In the genomic region with DNA sequence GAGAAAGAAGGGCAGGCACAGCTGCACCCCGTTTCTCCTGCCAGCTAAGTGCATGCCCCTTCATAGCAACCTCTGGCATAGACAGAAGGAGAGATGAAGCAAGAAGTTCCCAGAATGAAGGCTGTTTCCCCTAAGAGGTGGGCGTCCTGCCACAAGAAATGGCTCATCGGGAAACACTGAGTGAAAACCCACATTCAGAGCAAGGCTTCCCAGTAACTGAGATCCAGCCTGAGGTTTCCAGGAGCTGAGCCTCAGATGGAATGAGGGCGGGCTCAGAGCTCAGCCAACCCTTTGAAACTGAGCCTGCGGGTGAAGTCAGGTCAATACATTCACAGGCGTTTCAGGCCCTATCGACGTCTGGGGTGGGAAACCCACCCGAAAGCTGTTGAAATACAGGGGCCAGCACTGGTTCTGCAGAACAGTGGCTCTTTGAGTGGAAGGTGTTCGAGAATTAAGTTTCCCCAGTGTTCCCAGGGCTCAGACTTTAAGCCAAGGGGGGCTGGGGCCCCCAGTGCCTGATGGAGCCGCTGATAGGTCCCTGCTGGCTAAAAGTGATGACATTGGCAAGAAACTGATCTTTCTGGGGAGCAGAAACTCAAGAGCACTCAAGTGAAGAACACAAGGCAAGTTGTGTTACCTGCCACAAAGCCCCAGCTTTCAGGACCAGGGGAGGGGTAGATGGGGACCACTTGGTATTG, we compare ENCODE assay signal across 9 cellular contexts.
A peak's percentile ranks its signal among the peaks of the same experiment; 100 is the strongest.
DNase-seq lines count a peak whose midpoint lies in the region; ATAC-seq and TF ChIP-seq lines count a peak whose summit lies in the region.
"Had no signal": no experiment of that assay in that cellular context is flagged by ENCODE, and none has a peak within 500 bp of the region (broad histone marks: within the 10 kb centered on the region; RNA-seq: fewer than 3 reads in every experiment).

No MANE protein-coding gene starts in this region.

- no peaks in the 10 kb centered on the region for H3K36me3 Mint-ChIP-seq in HFFc6 (ENCODE audit: low read depth)

- H3K27me3 ChIP-seq in colonic mucosa (no peaks in the 10 kb centered on the region), lung (ENCODE audit: control insufficient read depth, insufficient read depth) (no peaks in the 10 kb centered on the region), skeletal muscle tissue (ENCODE audit: control insufficient read depth in 3 of 3, insufficient read depth in 3 of 3, low read length in 3 of 3) (no peaks in the 10 kb centered on the region)

- H3K9me3 Mint-ChIP-seq in HFFc6: no peaks in the 10 kb centered on the region

- H3K9me3 ChIP-seq in colonic mucosa (no peaks in the 10 kb centered on the region), lung (ENCODE audit: control insufficient read depth in 2 of 2, insufficient read depth in 1 of 2, low read length in 1 of 2) (peaks cover 0 to 2% of the 10 kb centered on the region in 2 donors), skeletal muscle tissue (ENCODE audit: control insufficient read depth in 3 of 3, low read length in 3 of 3) (no peaks in the 10 kb centered on the region)

- peaks cover 67% of the 10 kb centered on the region for H3K27me3 Mint-ChIP-seq in HFFc6 (ENCODE audit: insufficient read depth)

- H3K27ac Mint-ChIP-seq in HFFc6: no peak overlapping the region

- WGBS in lung, 2 donors: 59 to 71% methylated on average over 11 of the region's 11 CpGs

- H3K9ac ChIP-seq in colonic mucosa (ENCODE audit: low read depth in 2 of 2, low read length in 2 of 2) (peak overlapping the region in 1 of 2 donors; percentile 3), skeletal muscle tissue (ENCODE audit: low read depth in 1 of 3, low read length in 3 of 3) (peak overlapping the region in 2 of 3 donors; percentile 11 to 50)

- peaks cover 11% of the 10 kb centered on the region; the same call in 1 of the 2 replicates for H3K4me1 Mint-ChIP-seq in HFFc6 (ENCODE audit: low read depth)

- intact Hi-C loops in colonic mucosa (cut with DNase I): no loop called here

- in situ Hi-C loops in GM13977 (cut with MboI; ENCODE audit: low pct_unique_long_range_greater_than_20kb, low sequenced_read_pairs, unreplicated experiment): no loop called here

- H3K4me1 ChIP-seq in colonic mucosa (peaks cover 19% of the 10 kb centered on the region), lung (ENCODE audit: control insufficient read depth in 2 of 2, insufficient read depth in 2 of 2, low read length in 2 of 2) (peaks cover 0 to 13% of the 10 kb centered on the region in 2 donors), skeletal muscle tissue (ENCODE audit: control insufficient read depth in 3 of 3, insufficient read depth in 3 of 3, low read length in 3 of 3) (peaks cover 31 to 39% (median 33%) of the 10 kb centered on the region in 3 donors)

- H3K36me3 ChIP-seq in colonic mucosa (no peaks in the 10 kb centered on the region), lung (ENCODE audit: control insufficient read depth in 2 of 2, insufficient read depth in 2 of 2, low read length in 2 of 2) (no peaks in the 10 kb centered on the region), skeletal muscle tissue (ENCODE audit: control insufficient read depth in 3 of 3, insufficient read depth in 3 of 3, low read length in 3 of 3) (no peaks in the 10 kb centered on the region)

- DNase-seq in HFFc6: peak; percentile 20
- DNase-seq in colonic mucosa: peak; percentile 56
- DNase-seq in lung (ENCODE audit: low spot score): peak; percentile 61
- no peak for DNase-seq in D341Med (ENCODE audit: low spot score)
- DNase-seq in MV-4-11 (lab: John Stamatoyannopoulos, UW): no peak
- DNase-seq in GM13977 (ENCODE audit: low spot score): no peak
- DNase-seq: NCI-H2081 treated with DMSO at 0.1 percent for 48 hours had no signal

- H3K4me3 ChIP-seq in colonic mucosa (no peak overlapping the region), lung (no peak overlapping the region), skeletal muscle tissue (ENCODE audit: low read length in 3 of 3) (peak overlapping the region in 1 of 3 donors; percentile 27)

- no peak overlapping the region for H3K4me3 Mint-ChIP-seq in HFFc6

- peak overlapping the region; percentile 18 for H3K27ac ChIP-seq in colonic mucosa
- peak overlapping the region; percentile 14 to 69 for H3K27ac ChIP-seq in lung (ENCODE audit: low read depth in 1 of 2, low read length in 1 of 2)
- H3K27ac ChIP-seq in skeletal muscle tissue (ENCODE audit: low read depth, low read length): peak overlapping the region; percentile 38

- ATAC-seq in lung (ENCODE audit: insufficient read depth, low FRiP score) (peak; percentile 67), HG03280 (IDR thresholded peaks at IDR 0.05; ENCODE audit: unreplicated experiment) (no peak)

- TF ChIP-seq CTCF in HFFc6 (IDR thresholded peaks at IDR 0.05) (no peak), colonic mucosa (IDR thresholded peaks at IDR 0.05) (no peak), lung (IDR thresholded peaks at IDR 0.05; ENCODE audit: control extremely low read depth, extremely low read depth) (no peak), GM13977 (IDR thresholded peaks at IDR 0.05; ENCODE audit: extremely low read depth, insufficient read depth, missing control alignments) (no peak)

Comparison
In these comparisons a context has a peak if more than half of its experiments do, and no peak if none do; other contexts are left out.
1. DNase-seq: peak in HFFc6 (single experiment), colonic mucosa (single experiment) and lung (single experiment); none in D341Med (single experiment), MV-4-11 (single experiment) and GM13977 (single experiment).
2. Peak in every context shown above with its lines, with median percentiles within 50 percentile points of each other: H3K27ac ChIP-seq.